ENCODE assay signal across 8 cellular contexts in genomic region chr17:46772013-46772878, GRCh38. TPM values are rescaled to one million over a fixed set of nuclear protein-coding genes. Genes with fewer than 3 reads are reported as not detected.
A peak's percentile ranks its signal among the peaks of the same experiment; 100 is the strongest.
DNase-seq lines count a peak whose midpoint lies in the region; TF ChIP-seq lines count a peak whose summit lies in the region.

No MANE protein-coding gene starts in this region.

- intact Hi-C loops in activated CD4-positive, alpha-beta T cell treated with anti-CD3 and anti-CD28 coated beads, Interleukin-2, amount 10 ng/mL, durations not matched to agents 24 days and 14 days (cut with micrococcal nuclease), result no loop called here
- intact Hi-C loops in MCF 10A (cut with micrococcal nuclease), result no loop called here

- H3K27me3 Mint-ChIP-seq in activated CD4-positive, alpha-beta T cell treated with anti-CD3 and anti-CD28 coated beads, Interleukin-2, amount 10 ng/mL, durations not matched to agents 24 days and 14 days, result peaks cover 48% of the 10 kb centered on the region
- no peaks in the 10 kb centered on the region for H3K27me3 Mint-ChIP-seq in MCF 10A (ENCODE audit: insufficient read depth, unreplicated experiment)

- H3K9me3 Mint-ChIP-seq in activated CD4-positive, alpha-beta T cell treated with anti-CD3 and anti-CD28 coated beads, Interleukin-2, amount 10 ng/mL, durations not matched to agents 24 days and 14 days, result no peaks in the 10 kb centered on the region
- no peaks in the 10 kb centered on the region for H3K9me3 Mint-ChIP-seq in MCF 10A (ENCODE audit: unreplicated experiment)

- H3K36me3 ChIP-seq in subcutaneous abdominal adipose tissue (ENCODE audit: control insufficient read depth in 5 of 5, insufficient read depth in 5 of 5, low read length in 5 of 5), result no peaks in the 10 kb centered on the region

- POLR2A ChIA-PET in MCF 10A (lab: Yijun Ruan, JAX), result no interaction called here

- H3K4me3 Mint-ChIP-seq in activated CD4-positive, alpha-beta T cell treated with anti-CD3 and anti-CD28 coated beads, Interleukin-2, amount 10 ng/mL, durations not matched to agents 24 days and 14 days, result peak overlapping the region; percentile 79
- peak overlapping the region; percentile 68 for H3K4me3 Mint-ChIP-seq in MCF 10A (ENCODE audit: unreplicated experiment)

- no peak overlapping the region for H3K27ac Mint-ChIP-seq in activated CD4-positive, alpha-beta T cell treated with anti-CD3 and anti-CD28 coated beads, Interleukin-2, amount 10 ng/mL, durations not matched to agents 24 days and 14 days
- H3K27ac Mint-ChIP-seq in MCF 10A (ENCODE audit: low read depth, unreplicated experiment), result no peak overlapping the region

- no peak for TF ChIP-seq CTCF in MCF 10A (IDR thresholded peaks at IDR 0.05; ENCODE audit: unreplicated experiment)

- H3K4me3 ChIP-seq in subcutaneous abdominal adipose tissue (ENCODE audit: low read depth in 1 of 5, low read length in 5 of 5), result peak overlapping the region; percentile 37 to 64 (median 55)

- H3K4me1 Mint-ChIP-seq in activated CD4-positive, alpha-beta T cell treated with anti-CD3 and anti-CD28 coated beads, Interleukin-2, amount 10 ng/mL, durations not matched to agents 24 days and 14 days, result peaks cover 9% of the 10 kb centered on the region
- no peaks in the 10 kb centered on the region for H3K4me1 Mint-ChIP-seq in MCF 10A (ENCODE audit: insufficient read depth, unreplicated experiment)

- CTCF ChIA-PET in MCF 10A (lab: Yijun Ruan, JAX), result no interaction called here

- H3K9ac ChIP-seq in subcutaneous abdominal adipose tissue (ENCODE audit: low read length in 5 of 5), result peak overlapping the region in 2 of 5 donors; percentile 23 to 39

- peaks cover 1 to 26% (median 24%) of the 10 kb centered on the region in 5 donors for H3K4me1 ChIP-seq in subcutaneous abdominal adipose tissue (ENCODE audit: control insufficient read depth in 5 of 5, insufficient read depth in 5 of 5, low read length in 5 of 5)

- H3K9me3 ChIP-seq in subcutaneous abdominal adipose tissue (ENCODE audit: control insufficient read depth in 5 of 5, low read length in 5 of 5), result no peaks in the 10 kb centered on the region

- H3K36me3 Mint-ChIP-seq in activated CD4-positive, alpha-beta T cell treated with anti-CD3 and anti-CD28 coated beads, Interleukin-2, amount 10 ng/mL, durations not matched to agents 24 days and 14 days (ENCODE audit: low read depth), result no peaks in the 10 kb centered on the region
- H3K36me3 Mint-ChIP-seq in MCF 10A (ENCODE audit: insufficient read depth, unreplicated experiment), result no peaks in the 10 kb centered on the region

- H3K27me3 ChIP-seq in subcutaneous abdominal adipose tissue (ENCODE audit: control insufficient read depth in 5 of 5, insufficient read depth in 4 of 5, low read length in 5 of 5), result peaks cover 9 to 32% (median 19%) of the 10 kb centered on the region in 5 donors

- H3K27ac ChIP-seq in subcutaneous abdominal adipose tissue (ENCODE audit: low read depth, low read length), result no peak overlapping the region

- DNase-seq in activated CD4-positive, alpha-beta T cell treated with anti-CD3 and anti-CD28 coated beads, Interleukin-2, amount 10 ng/mL, durations not matched to agents 24 days and 14 days, result peak; percentile 70
- DNase-seq in activated CD4-positive, alpha-beta T cell treated with anti-CD3 and anti-CD28 coated beads, Interleukin-2, amount 50 U/mL, for 4 hours, result no peak
- peak; percentile 12 for DNase-seq in NCI-H460 (ENCODE audit: extremely low read depth, low read depth)
- peak; percentile 60 for DNase-seq in MCF 10A (ENCODE audit: unreplicated experiment)
- DNase-seq in left kidney (ENCODE audit: low read depth, low spot score), result peak; percentile 52
- DNase-seq in GM19238 (ENCODE audit: insufficient read length, low spot score), result no peak
- DNase-seq in epidermal melanocyte (ENCODE audit: insufficient read length, low spot score), result no peak

- BruUV-seq in MCF 10A (replicated peaks; lab: Mats Ljungman, UMichigan), result no TSS peak

RNA-seq across cellular contexts. Expression of gene WNT3, which starts 46.2 kb away (rescaled TPM):
- 0.05 and 0.07 TPM in 2 replicates for total RNA-seq in activated CD4-positive, alpha-beta T cell treated with anti-CD3 and anti-CD28 coated beads, Interleukin-2, amount 10 ng/mL, durations not matched to agents 24 days and 14 days
- total RNA-seq in NCI-H460 (2014; rRNA removed; shearing (Covaris generic)), result 5.8 and 7.0 TPM in 2 replicates
- polyA plus RNA-seq in NCI-H460 (2014; cell fraction: nucleus; rRNA removed), result 12.1 and 13.0 TPM in 2 replicates
- total RNA-seq in MCF 10A (2022), result 2.4 and 2.9 TPM in 2 replicates

Comparison
In these comparisons a context has a peak if more than half of its experiments do, and no peak if none do; other contexts are left out.
1. DNase-seq: peak in activated CD4-positive, alpha-beta T cell treated with anti-CD3 and anti-CD28 coated beads, Interleukin-2, amount 10 ng/mL, durations not matched to agents 24 days and 14 days (single experiment), NCI-H460 (single experiment), MCF 10A (single experiment) and left kidney (single experiment); none in activated CD4-positive, alpha-beta T cell treated with anti-CD3 and anti-CD28 coated beads, Interleukin-2, amount 50 U/mL, for 4 hours (0 of 2), GM19238 (single experiment) and epidermal melanocyte (single experiment).